8 cellular contexts compared by ENCODE assay signal in genomic region chr11:85182437-85183109, GRCh38.
DNase-seq lines count a peak whose midpoint lies in the region; ATAC-seq and TF ChIP-seq lines count a peak whose summit lies in the region.

No MANE protein-coding gene starts in this region.

- H3K27ac ChIP-seq in OCI-LY7 (ENCODE audit: low read depth, low read length, poor library complexity, severe bottlenecking) = no peak overlapping the region
- H3K27ac ChIP-seq in hepatocyte = no peak overlapping the region

- no peaks in the 10 kb centered on the region for H3K36me3 Mint-ChIP-seq in T-helper 2 cell treated with Interferon-gamma antibody and Interleukin-4, amounts not matched to agents 5 μg/mL and 100 μg/mL, for 36 hours (ENCODE audit: low read depth)

- H3K27me3 Mint-ChIP-seq in T-helper 2 cell treated with Interferon-gamma antibody and Interleukin-4, amounts not matched to agents 5 μg/mL and 100 μg/mL, for 36 hours (ENCODE audit: low read depth) = no peaks in the 10 kb centered on the region

- H3K36me3 ChIP-seq in OCI-LY7 (ENCODE audit: insufficient read depth, low read length) = no peaks in the 10 kb centered on the region
- no peaks in the 10 kb centered on the region for H3K36me3 ChIP-seq in hepatocyte (replicated peaks; ENCODE audit: insufficient read depth, low read depth)

- H3K4me3 ChIP-seq in OCI-LY7 (ENCODE audit: low read depth, low read length, poor library complexity, severe bottlenecking) (no peak overlapping the region), hepatocyte (no peak overlapping the region)

- H3K4me3 Mint-ChIP-seq in T-helper 2 cell treated with Interferon-gamma antibody and Interleukin-4, amounts not matched to agents 5 μg/mL and 100 μg/mL, for 36 hours = no peak overlapping the region

- no peaks in the 10 kb centered on the region for H3K27me3 ChIP-seq in hepatocyte

- H3K4me1 ChIP-seq in OCI-LY7 (ENCODE audit: insufficient read depth, low read length, poor library complexity, severe bottlenecking) (no peaks in the 10 kb centered on the region), hepatocyte (ENCODE audit: insufficient read depth) (no peaks in the 10 kb centered on the region)

- no peaks in the 10 kb centered on the region for H3K9me2 ChIP-seq in OCI-LY7 (ENCODE audit: insufficient read depth, low read length)
- H3K9me2 ChIP-seq in hepatocyte (replicated peaks; ENCODE audit: insufficient read depth) = no peaks in the 10 kb centered on the region

- H3K79me2 ChIP-seq in OCI-LY7 (ENCODE audit: insufficient read depth, low read depth, low read length) = no peaks in the 10 kb centered on the region
- no peaks in the 10 kb centered on the region for H3K79me2 ChIP-seq in hepatocyte

- no peak overlapping the region for H3K4me2 ChIP-seq in OCI-LY7 (ENCODE audit: low read length)
- H3K4me2 ChIP-seq in hepatocyte = no peak overlapping the region

- TF ChIP-seq CTCF in AG09319 (IDR thresholded peaks at IDR 0.05; ENCODE audit: low read depth, low read length) (peak; percentile 19), OCI-LY7 (conservative IDR thresholded peaks at IDR 0.05; ENCODE audit: low read length) (peak; percentile 71), hepatocyte (IDR thresholded peaks at IDR 0.05; ENCODE audit: poor library complexity) (peak; percentile 36)

- H2AFZ ChIP-seq in OCI-LY7 (ENCODE audit: low read length) (no peak overlapping the region), hepatocyte (no peak overlapping the region)

- peaks cover 16% of the 10 kb centered on the region for H3K9me3 Mint-ChIP-seq in T-helper 2 cell treated with Interferon-gamma antibody and Interleukin-4, amounts not matched to agents 5 μg/mL and 100 μg/mL, for 36 hours

- H4K20me1 ChIP-seq in OCI-LY7 (ENCODE audit: insufficient read depth, low read length) (no peaks in the 10 kb centered on the region), hepatocyte (ENCODE audit: insufficient read depth, poor library complexity, severe bottlenecking) (no peaks in the 10 kb centered on the region)

- intact Hi-C loops in OCI-LY7 (cut with micrococcal nuclease; ENCODE audit: unreplicated experiment) (no loop called here), Right ventricle myocardium inferior (cut with DNase I) (no loop called here)

- POLR2A ChIA-PET in OCI-LY7 (lab: Charles Lee) = no interaction called here

- H3K9me3 ChIP-seq in OCI-LY7 (ENCODE audit: low read length) (no peaks in the 10 kb centered on the region), hepatocyte (ENCODE audit: low read depth) (no peaks in the 10 kb centered on the region)

- BruUV-seq in OCI-LY7 (replicated peaks; lab: Mats Ljungman, UMichigan) = no TSS peak

- no peak for DNase-seq in AG09319 (ENCODE audit: extremely low read depth, low read depth)
- peak; percentile 49 for DNase-seq in OCI-LY7 (ENCODE audit: low spot score)
- peak; percentile 71 for DNase-seq in hepatocyte (ENCODE audit: low spot score)
- no peak for DNase-seq in left lobe of liver (ENCODE audit: low spot score)
- no peak for DNase-seq in T-helper 2 cell treated with Interferon-gamma antibody and Interleukin-4, amounts not matched to agents 5 μg/mL and 100 μg/mL, for 36 hours (ENCODE audit: low spot score)
- no peak for DNase-seq in Right ventricle myocardium inferior (ENCODE audit: missing footprints)

- WGBS in hepatocyte (ENCODE audit: low lambda C conversion rate, missing lambda C conversion rate) = 48% methylated on average over 3 of the region's 3 CpGs

- H3K4me1 Mint-ChIP-seq in T-helper 2 cell treated with Interferon-gamma antibody and Interleukin-4, amounts not matched to agents 5 μg/mL and 100 μg/mL, for 36 hours (ENCODE audit: low read depth) = no peaks in the 10 kb centered on the region

- H3K27ac Mint-ChIP-seq in T-helper 2 cell treated with Interferon-gamma antibody and Interleukin-4, amounts not matched to agents 5 μg/mL and 100 μg/mL, for 36 hours = no peak overlapping the region

- ATAC-seq in GM18867 (IDR thresholded peaks at IDR 0.05; ENCODE audit: unreplicated experiment) (peak; percentile 93), HG03159 (IDR thresholded peaks at IDR 0.05; ENCODE audit: unreplicated experiment) (peak; percentile 96), left lobe of liver (no peak), Right ventricle myocardium inferior (no peak)

- CTCF ChIA-PET in OCI-LY7 (lab: Charles Lee; ENCODE audit: unreplicated experiment) = no interaction called here

Comparison
In these comparisons a context has a peak if more than half of its experiments do, and no peak if none do; other contexts are left out.
1. DNase-seq: peak in OCI-LY7 (single experiment) and hepatocyte (single experiment); none in AG09319 (single experiment), left lobe of liver (single experiment), T-helper 2 cell treated with Interferon-gamma antibody and Interleukin-4, amounts not matched to agents 5 μg/mL and 100 μg/mL, for 36 hours (single experiment) and Right ventricle myocardium inferior (single experiment).
2. CTCF ChIP-seq: peak in every context shown above with its lines; median percentile 71 in OCI-LY7; 36 in hepatocyte; 19 in AG09319.
3. ATAC-seq: peak in GM18867 (single experiment) and HG03159 (single experiment); none in left lobe of liver (single experiment) and Right ventricle myocardium inferior (single experiment).